8 cellular contexts compared by ENCODE assay signal in genomic region chr1:27772071-27772470, GRCh38. TPM values are rescaled to one million over a fixed set of nuclear protein-coding genes. Genes with fewer than 3 reads are reported as not detected.
DNase-seq lines count a peak whose midpoint lies in the region; ATAC-seq, FAIRE-seq and TF ChIP-seq lines count a peak whose summit lies in the region.

No MANE protein-coding gene starts in this region.

- H3K4me3 Mint-ChIP-seq in activated naive CD4-positive, alpha-beta T cell treated with anti-CD3 and anti-CD28 coated beads for 36 hours = peak overlapping the region; percentile 90
- peak overlapping the region; percentile 95 for H3K4me3 Mint-ChIP-seq in activated naive CD8-positive, alpha-beta T cell treated with anti-CD3 and anti-CD28 coated beads, Interleukin-2, amount 50 U/mL, for 24 hours

- H3K27me3 Mint-ChIP-seq in activated naive CD4-positive, alpha-beta T cell treated with anti-CD3 and anti-CD28 coated beads for 36 hours (ENCODE audit: low read depth) = no peaks in the 10 kb centered on the region
- H3K27me3 Mint-ChIP-seq in activated naive CD8-positive, alpha-beta T cell treated with anti-CD3 and anti-CD28 coated beads, Interleukin-2, amount 50 U/mL, for 24 hours = no peaks in the 10 kb centered on the region

- WGBS in right lobe of liver (ENCODE audit: insufficient coverage, low coverage, low lambda C conversion rate, missing lambda C conversion rate) = 16% methylated on average over 6 of the region's 6 CpGs
- 25 to 37% methylated on average over 6 of the region's 6 CpGs for WGBS in tibial nerve, 2 donors

- H3K36me3 ChIP-seq in right lobe of liver = no peaks in the 10 kb centered on the region
- peaks cover 0 to 5% (median 0%) of the 10 kb centered on the region in 3 donors for H3K36me3 ChIP-seq in tibial nerve

- H3K4me1 ChIP-seq in right lobe of liver = peaks cover 0 to 13% (median 6%) of the 10 kb centered on the region in 4 donors
- H3K4me1 ChIP-seq in tibial nerve = peaks cover 0 to 41% (median 6%) of the 10 kb centered on the region in 4 donors

- DNase-seq in activated naive CD4-positive, alpha-beta T cell treated with anti-CD3 and anti-CD28 coated beads for 36 hours = no peak
- no peak for DNase-seq in activated naive CD4-positive, alpha-beta T cell treated with anti-CD3 and anti-CD28 coated beads, Interleukin-2, amount 50 U/mL, for 16 hours
- DNase-seq in activated naive CD8-positive, alpha-beta T cell treated with anti-CD3 and anti-CD28 coated beads, Interleukin-2, amount 50 U/mL, for 24 hours = no peak
- no peak for DNase-seq in right lobe of liver
- no peak for DNase-seq in tibial nerve (ENCODE audit: low spot score in 2 of 2)
- DNase-seq in urothelium cell line (ENCODE audit: low spot score) = no peak
- no peak for DNase-seq in middle frontal gyrus (ENCODE audit: extremely low spot score, low spot score)
- no peak for DNase-seq in islet precursor cell

- peak overlapping the region; percentile 97 for H3K27ac Mint-ChIP-seq in activated naive CD4-positive, alpha-beta T cell treated with anti-CD3 and anti-CD28 coated beads for 36 hours
- H3K27ac Mint-ChIP-seq in activated naive CD8-positive, alpha-beta T cell treated with anti-CD3 and anti-CD28 coated beads, Interleukin-2, amount 50 U/mL, for 24 hours = peak overlapping the region; percentile 97

- TF ChIP-seq CTCF in right lobe of liver (IDR thresholded peaks at IDR 0.05) (no peak), tibial nerve (IDR thresholded peaks at IDR 0.05) (no peak)

- H3K27ac ChIP-seq in right lobe of liver (peak overlapping the region; percentile 48 to 84 (median 56)), tibial nerve (peak overlapping the region; percentile 76 to 94 (median 92))

- no peak for TF ChIP-seq POLR2A in right lobe of liver (IDR thresholded peaks at IDR 0.05)
- no peak for TF ChIP-seq POLR2A in tibial nerve (IDR thresholded peaks at IDR 0.05)

- CTCF ChIA-PET in activated naive CD4-positive, alpha-beta T cell treated with anti-CD3 and anti-CD28 coated beads for 36 hours (lab: Charles Lee) = interaction anchor here (2.1 to 3.0 kb wide), 2 partner anchors 47 to 103 kb away, joined by 6 to 10 read pairs; partner anchors contain the start of gene FAM76A

- intact Hi-C loops in activated naive CD4-positive, alpha-beta T cell treated with anti-CD3 and anti-CD28 coated beads for 36 hours (cut with micrococcal nuclease) = loop anchor here (2.0 to 5.0 kb wide), 5 partner anchors 100 to 617 kb away; partner anchors contain the start of genes SESN2, SLC9A1 and THEMIS2
- intact Hi-C loops in right lobe of liver (cut with DNase I) = no loop called here

- TF ChIP-seq EP300 in tibial nerve (IDR thresholded peaks at IDR 0.05) = no peak

- peaks cover 28% of the 10 kb centered on the region for H3K4me1 Mint-ChIP-seq in activated naive CD4-positive, alpha-beta T cell treated with anti-CD3 and anti-CD28 coated beads for 36 hours (ENCODE audit: low read depth)
- H3K4me1 Mint-ChIP-seq in activated naive CD8-positive, alpha-beta T cell treated with anti-CD3 and anti-CD28 coated beads, Interleukin-2, amount 50 U/mL, for 24 hours = peaks cover 30% of the 10 kb centered on the region

- H3K36me3 Mint-ChIP-seq in activated naive CD4-positive, alpha-beta T cell treated with anti-CD3 and anti-CD28 coated beads for 36 hours (ENCODE audit: low read depth) = peaks cover 8% of the 10 kb centered on the region
- peaks cover 4% of the 10 kb centered on the region for H3K36me3 Mint-ChIP-seq in activated naive CD8-positive, alpha-beta T cell treated with anti-CD3 and anti-CD28 coated beads, Interleukin-2, amount 50 U/mL, for 24 hours (ENCODE audit: low read depth)

- no peak for FAIRE-seq in urothelium cell line (lab: Jason Lieb, UNC)

- H3K27me3 ChIP-seq in right lobe of liver (no peaks in the 10 kb centered on the region), tibial nerve (no peaks in the 10 kb centered on the region)

- no peaks in the 10 kb centered on the region for H3K9me3 Mint-ChIP-seq in activated naive CD4-positive, alpha-beta T cell treated with anti-CD3 and anti-CD28 coated beads for 36 hours
- H3K9me3 Mint-ChIP-seq in activated naive CD8-positive, alpha-beta T cell treated with anti-CD3 and anti-CD28 coated beads, Interleukin-2, amount 50 U/mL, for 24 hours = no peaks in the 10 kb centered on the region

- H3K9me3 ChIP-seq in right lobe of liver = no peaks in the 10 kb centered on the region
- H3K9me3 ChIP-seq in tibial nerve = no peaks in the 10 kb centered on the region

- ATAC-seq in activated naive CD8-positive, alpha-beta T cell treated with anti-CD3 and anti-CD28 coated beads, Interleukin-2, amount 50 U/mL, for 24 hours = no peak
- ATAC-seq in right lobe of liver = no peak

- H3K4me3 ChIP-seq in right lobe of liver = peak overlapping the region in 1 of 3 donors; percentile 82
- peak overlapping the region; percentile 40 to 89 (median 72) for H3K4me3 ChIP-seq in tibial nerve

RNA-seq across cellular contexts. Expression of gene STX12, which starts 0.9 kb away (rescaled TPM):
- 10 to 100 TPM; 31.9 to 35.7 TPM for total RNA-seq in activated naive CD4-positive, alpha-beta T cell treated with anti-CD3 and anti-CD28 coated beads for 36 hours
- 10 to 100 TPM; 15.2 to 32.7 (median 19.5) TPM for total RNA-seq in right lobe of liver
- 10 to 100 TPM; 51.6 to 71.0 (median 66.9) TPM for total RNA-seq in tibial nerve

RNA-seq across cellular contexts. Expression of gene FAM76A, which starts 46.3 kb away (rescaled TPM):
- 1 to 10 TPM; 8.4 to 9.7 TPM for total RNA-seq in activated naive CD4-positive, alpha-beta T cell treated with anti-CD3 and anti-CD28 coated beads for 36 hours
- total RNA-seq in right lobe of liver = 1 to 10 TPM; 3.5 to 7.4 (median 4.9) TPM
- total RNA-seq in tibial nerve = 10 to 100 TPM; 16.7 to 41.3 (median 23.7) TPM

RNA-seq across cellular contexts. Expression of gene PPP1R8, which starts 58.5 kb away (rescaled TPM):
- 10 to 100 TPM; 34.1 to 35.8 TPM for total RNA-seq in activated naive CD4-positive, alpha-beta T cell treated with anti-CD3 and anti-CD28 coated beads for 36 hours
- total RNA-seq in right lobe of liver (10 to 100 TPM; 12.4 to 18.6 (median 13.0) TPM), tibial nerve (10 to 100 TPM; 32.0 to 58.2 (median 37.2) TPM)
